11 cellular contexts compared by ENCODE assay signal in the genomic region with DNA sequence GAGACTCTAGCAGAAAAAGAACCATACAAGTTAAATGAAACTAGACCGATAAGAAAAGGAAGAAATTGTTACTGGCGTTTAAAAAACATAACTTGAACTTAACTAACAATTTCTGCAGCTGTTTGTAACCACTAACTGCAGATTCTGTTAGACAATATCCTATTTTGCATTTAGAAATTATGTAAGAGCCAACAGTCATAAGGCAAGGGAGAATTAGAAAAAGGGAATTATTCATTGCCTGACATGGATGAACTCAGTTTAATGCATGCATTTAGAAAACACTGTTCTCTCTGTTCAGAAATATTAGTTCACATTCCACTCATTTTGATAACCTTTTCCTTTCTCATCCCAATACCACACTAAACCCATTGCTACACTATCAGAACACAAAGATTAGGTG.
A peak's percentile ranks its signal among the peaks of the same experiment; 100 is the strongest.
DNase-seq lines count a peak whose midpoint lies in the region; ATAC-seq and FAIRE-seq lines count a peak whose summit lies in the region.
"Had no signal": no experiment of that assay in that cellular context is flagged by ENCODE, and none has a peak within 500 bp of the region (broad histone marks: within the 10 kb centered on the region; RNA-seq: fewer than 3 reads in every experiment).

No MANE protein-coding gene starts in this region.

- intact Hi-C loops in Right ventricle myocardium inferior (cut with DNase I), result no loop called here

- peak overlapping the region; percentile 88 for H3K27ac ChIP-seq in muscle layer of duodenum (ENCODE audit: low read length)

- no peaks in the 10 kb centered on the region for H3K27me3 ChIP-seq in muscle layer of duodenum (ENCODE audit: low read depth, low read length)
- H3K27me3 ChIP-seq: heart right ventricle had no signal

- peaks cover 0 to 10% of the 10 kb centered on the region in 2 donors for H3K36me3 ChIP-seq in muscle layer of duodenum (ENCODE audit: control insufficient read depth in 1 of 2, insufficient read depth in 2 of 2, low read length in 2 of 2)

- peak overlapping the region; percentile 84 for H3K27ac Mint-ChIP-seq in stimulated activated naive CD8-positive, alpha-beta T cell treated with anti-CD3 and anti-CD28 coated beads, Interleukin-15, Interleukin-2, amounts not matched to agents 100 ng/mL and 50 ng/mL, for 24 hours
- H3K27ac Mint-ChIP-seq in activated naive CD8-positive, alpha-beta T cell, result peak overlapping the region; percentile 95

- no peak for DNase-seq in stimulated activated naive CD8-positive, alpha-beta T cell treated with anti-CD3 and anti-CD28 coated beads, Interleukin-15, Interleukin-2, amounts not matched to agents 100 U/mL and 50 U/mL, for 24 hours
- DNase-seq in frontal cortex (ENCODE audit: low spot score in 2 of 2) (no peak), Right ventricle myocardium inferior (ENCODE audit: missing footprints) (no peak)
- DNase-seq: cortex of kidney, heart right ventricle, NCI-H2171 had no signal

- H3K4me3 ChIP-seq in muscle layer of duodenum (ENCODE audit: low read depth in 1 of 2, low read length in 2 of 2), result no peak overlapping the region
- H3K4me3 ChIP-seq: heart right ventricle had no signal

- H3K36me3 Mint-ChIP-seq in stimulated activated naive CD8-positive, alpha-beta T cell treated with anti-CD3 and anti-CD28 coated beads, Interleukin-15, Interleukin-2, amounts not matched to agents 100 ng/mL and 50 ng/mL, for 24 hours (ENCODE audit: low read depth), result peaks cover 73% of the 10 kb centered on the region
- H3K36me3 Mint-ChIP-seq in activated naive CD8-positive, alpha-beta T cell, result peaks cover 24% of the 10 kb centered on the region

- H3K9me3 Mint-ChIP-seq in stimulated activated naive CD8-positive, alpha-beta T cell treated with anti-CD3 and anti-CD28 coated beads, Interleukin-15, Interleukin-2, amounts not matched to agents 100 ng/mL and 50 ng/mL, for 24 hours, result peaks cover 9% of the 10 kb centered on the region
- no peaks in the 10 kb centered on the region for H3K9me3 Mint-ChIP-seq in activated naive CD8-positive, alpha-beta T cell (ENCODE audit: low read depth)

- peaks cover 69% of the 10 kb centered on the region for H3K4me1 Mint-ChIP-seq in stimulated activated naive CD8-positive, alpha-beta T cell treated with anti-CD3 and anti-CD28 coated beads, Interleukin-15, Interleukin-2, amounts not matched to agents 100 ng/mL and 50 ng/mL, for 24 hours (ENCODE audit: low read depth)
- H3K4me1 Mint-ChIP-seq in activated naive CD8-positive, alpha-beta T cell (ENCODE audit: low read depth), result peaks cover 52% of the 10 kb centered on the region

- H3K4me1 ChIP-seq in muscle layer of duodenum (ENCODE audit: control insufficient read depth in 1 of 2, insufficient read depth in 2 of 2, low read length in 2 of 2), result peaks cover 0 to 18% of the 10 kb centered on the region in 2 donors

- no peak for ATAC-seq in stimulated activated naive CD8-positive, alpha-beta T cell treated with anti-CD3 and anti-CD28 coated beads, Interleukin-15, Interleukin-2, amounts not matched to agents 100 U/mL and 50 U/mL, for 24 hours
- ATAC-seq in GM19351 (IDR thresholded peaks at IDR 0.05; ENCODE audit: unreplicated experiment) (no peak), GM21717 (IDR thresholded peaks at IDR 0.05; ENCODE audit: unreplicated experiment) (no peak), Right ventricle myocardium inferior (no peak)

- FAIRE-seq in frontal cortex (lab: Jason Lieb, UNC), result no peak

- peak overlapping the region; percentile 59 for H3K4me3 Mint-ChIP-seq in stimulated activated naive CD8-positive, alpha-beta T cell treated with anti-CD3 and anti-CD28 coated beads, Interleukin-15, Interleukin-2, amounts not matched to agents 100 ng/mL and 50 ng/mL, for 24 hours
- peak overlapping the region; percentile 42 for H3K4me3 Mint-ChIP-seq in activated naive CD8-positive, alpha-beta T cell

- H3K27me3 Mint-ChIP-seq in stimulated activated naive CD8-positive, alpha-beta T cell treated with anti-CD3 and anti-CD28 coated beads, Interleukin-15, Interleukin-2, amounts not matched to agents 100 ng/mL and 50 ng/mL, for 24 hours, result no peaks in the 10 kb centered on the region
- no peaks in the 10 kb centered on the region for H3K27me3 Mint-ChIP-seq in activated naive CD8-positive, alpha-beta T cell

- H3K9me3 ChIP-seq in muscle layer of duodenum (ENCODE audit: control insufficient read depth in 1 of 2, low read length in 2 of 2), result no peaks in the 10 kb centered on the region
